In the genomic region with DNA sequence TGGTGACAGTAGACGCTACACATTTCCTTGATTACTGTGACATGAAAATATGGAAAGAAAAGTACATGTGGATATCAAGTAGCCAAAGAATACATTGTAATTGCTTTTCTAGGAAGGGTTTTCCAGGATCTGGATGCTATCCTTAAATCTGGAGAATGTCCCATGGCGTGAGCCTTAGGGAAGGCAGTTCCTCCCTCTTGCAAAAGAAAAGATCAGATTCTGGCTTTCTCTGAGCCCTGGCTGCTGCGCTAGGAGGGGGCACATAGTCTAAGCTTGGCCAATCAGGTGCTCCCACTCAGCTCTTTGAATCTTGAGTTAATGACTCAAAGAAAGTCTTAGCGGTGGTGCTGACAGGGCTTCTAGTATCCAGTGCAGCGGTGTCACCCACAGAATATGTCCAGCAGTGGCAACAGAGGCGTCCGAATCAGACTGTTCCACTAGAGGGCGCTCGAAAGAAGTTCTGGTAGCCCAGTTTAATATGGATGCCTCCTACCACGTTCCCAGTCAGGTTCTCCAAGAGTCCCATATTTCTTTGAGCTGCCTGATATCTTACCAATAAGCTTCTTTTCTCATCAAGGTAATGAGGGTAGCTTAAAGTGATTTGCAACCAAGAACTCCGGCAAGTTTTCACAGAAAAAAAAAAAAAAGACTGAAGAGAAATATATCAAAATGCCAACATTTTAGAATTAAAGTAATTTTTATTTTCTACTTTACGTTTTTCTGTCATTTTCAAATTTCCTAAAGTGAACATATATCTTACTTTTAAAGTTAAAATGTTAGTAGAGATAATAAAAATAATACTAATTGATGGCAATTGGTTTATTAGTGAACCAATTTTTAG, we compare ENCODE assay signal across 8 cellular contexts.
A peak's percentile ranks its signal among the peaks of the same experiment; 100 is the strongest.
DNase-seq lines count a peak whose midpoint lies in the region; ATAC-seq, FAIRE-seq and TF ChIP-seq lines count a peak whose summit lies in the region.

No MANE protein-coding gene starts in this region.

- no peaks in the 10 kb centered on the region for H3K9me3 ChIP-seq in right lobe of liver

- TF ChIP-seq CTCF in D721Med (IDR thresholded peaks at IDR 0.05; ENCODE audit: insufficient read depth, missing control alignments) (peak; percentile 50), coronary artery (IDR thresholded peaks at IDR 0.05) (peak; percentile 38), right lobe of liver (IDR thresholded peaks at IDR 0.05) (peak; percentile 46 to 78 (median 72))

- no peak for TF ChIP-seq POLR2A in right lobe of liver (IDR thresholded peaks at IDR 0.05)

- no peaks in the 10 kb centered on the region for H3K36me3 ChIP-seq in right lobe of liver

- 15% methylated on average over 11 of the region's 12 CpGs for WGBS in right lobe of liver (ENCODE audit: insufficient coverage, low coverage, low lambda C conversion rate, missing lambda C conversion rate)

- FAIRE-seq in D721Med (lab: Jason Lieb, UNC): no peak

- intact Hi-C loops in right lobe of liver (cut with DNase I): no loop called here

- H3K4me3 ChIP-seq in coronary artery (no peak overlapping the region), right lobe of liver (no peak overlapping the region)

- ATAC-seq in right lobe of liver (peak; percentile 86 to 98 (median 96)), HG03520 (IDR thresholded peaks at IDR 0.05; ENCODE audit: unreplicated experiment) (no peak)

- DNase-seq in D721Med (ENCODE audit: insufficient read length, low spot score): no peak
- DNase-seq in HCEC 1CT: peak; percentile 61
- DNase-seq in NCI-H2227 (lab: John Stamatoyannopoulos, UW; ENCODE audit: unreplicated experiment): peak; percentile 85
- peak; percentile 76 for DNase-seq in activated CD4-positive, alpha-beta T cell treated with anti-CD3 and anti-CD28 coated beads for 48 hours
- peak; percentile 78 for DNase-seq in coronary artery (ENCODE audit: low spot score)
- peak; percentile 60 to 67 (median 62) for DNase-seq in right lobe of liver
- peak; percentile 25 for DNase-seq in stimulated activated CD8-positive, alpha-beta memory T cell treated with anti-CD3 and anti-CD28 coated beads, Interleukin-12 subunit alpha, Interleukin-12 subunit beta, amount 100 ng/mL, for 1 hour (ENCODE audit: low read depth)

- H3K4me1 ChIP-seq in right lobe of liver: no peaks in the 10 kb centered on the region

- H3K27me3 ChIP-seq in right lobe of liver: no peaks in the 10 kb centered on the region

- no peak overlapping the region for H3K27ac ChIP-seq in coronary artery
- H3K27ac ChIP-seq in right lobe of liver: no peak overlapping the region
